ENCODE assay signal across 8 cellular contexts in the genomic region with DNA sequence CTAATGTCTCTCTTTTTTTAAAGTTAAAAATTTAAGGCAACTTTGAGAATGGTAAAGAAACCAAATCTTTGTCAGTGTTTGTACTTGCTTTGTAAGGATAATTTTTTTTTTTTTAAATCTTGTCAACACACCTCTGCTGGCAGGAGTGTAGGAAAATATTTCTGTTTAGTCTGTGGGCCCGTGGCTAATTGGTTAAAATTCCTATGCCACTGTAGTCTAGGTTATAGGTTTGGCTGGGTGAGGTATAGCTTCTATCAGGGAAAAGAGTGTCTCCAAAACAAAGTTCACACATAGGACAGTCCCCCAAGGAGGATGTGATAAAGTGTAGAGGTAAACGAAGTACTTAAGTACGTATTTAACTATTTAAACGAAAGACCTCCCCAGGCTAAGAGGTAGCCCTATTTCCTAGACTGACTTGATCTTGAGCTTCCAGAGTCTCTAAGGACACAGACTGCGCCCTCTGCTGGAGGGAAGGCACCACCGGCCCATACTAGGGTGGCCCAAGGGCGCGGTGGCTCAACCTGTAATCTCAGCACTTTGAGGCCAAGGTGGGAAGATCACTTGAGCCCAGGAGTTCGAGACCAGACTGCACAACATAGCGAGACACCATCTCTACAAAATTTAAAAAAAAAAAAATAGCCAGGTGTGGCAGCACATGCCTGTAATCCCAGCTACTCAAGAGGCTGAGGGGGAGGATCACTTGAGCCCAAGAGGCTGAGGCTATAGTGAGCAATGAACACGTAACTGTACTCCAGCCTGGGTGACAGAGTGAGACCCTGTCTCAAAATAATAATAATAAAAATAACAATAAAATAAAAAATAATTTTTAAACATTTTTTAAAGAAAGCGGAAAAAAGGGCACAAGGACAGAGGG. TPM values are rescaled to one million over a fixed set of nuclear protein-coding genes. Genes with fewer than 3 reads are reported as not detected.
DNase-seq lines count a peak whose midpoint lies in the region; ATAC-seq and TF ChIP-seq lines count a peak whose summit lies in the region.

No MANE protein-coding gene starts in this region.

- no peak overlapping the region for H3K23ac ChIP-seq in neuronal stem cell (ENCODE audit: low read depth, low read length, poor library complexity)

- H3K27me3 ChIP-seq in neuronal stem cell (ENCODE audit: control insufficient read depth in 3 of 3, insufficient read depth in 3 of 3, low read depth in 1 of 3, low read length in 3 of 3) = peaks cover 0 to 2% (median 0%) of the 10 kb centered on the region in 3 experiments
- no peaks in the 10 kb centered on the region for H3K27me3 ChIP-seq in stomach smooth muscle (ENCODE audit: control insufficient read depth in 1 of 2, insufficient read depth in 2 of 2, low read length in 2 of 2)

- H3K18ac ChIP-seq in neuronal stem cell (ENCODE audit: low read length) = no peak overlapping the region

- H3K4ac ChIP-seq in neuronal stem cell (ENCODE audit: low read length) = no peak overlapping the region

- no peak overlapping the region for H2BK12ac ChIP-seq in neuronal stem cell (ENCODE audit: low read length)

- H3K4me3 ChIP-seq in GM12865 (ENCODE audit: low read depth, low read length) (no peak overlapping the region), fibroblast of mammary gland (ENCODE audit: control insufficient read depth, low read depth, low read length) (no peak overlapping the region), neuronal stem cell (ENCODE audit: low read length in 2 of 2) (no peak overlapping the region), stomach smooth muscle (ENCODE audit: low read length in 2 of 2) (no peak overlapping the region)
- H3K4me3 ChIP-seq in Jurkat, Clone E6-1 (ENCODE audit: low read length) = no peak overlapping the region

- H3K4me1 ChIP-seq in neuronal stem cell (ENCODE audit: control insufficient read depth in 2 of 2, insufficient read depth in 1 of 2, low read depth in 1 of 2, low read length in 2 of 2) (peaks cover 25 to 27% of the 10 kb centered on the region in 2 donors), stomach smooth muscle (ENCODE audit: control insufficient read depth, insufficient read depth, low read length) (peaks cover 55% of the 10 kb centered on the region)

- no peak overlapping the region for H2AK5ac ChIP-seq in neuronal stem cell (ENCODE audit: low read depth, low read length)

- H2BK15ac ChIP-seq in neuronal stem cell (ENCODE audit: low read length) = no peak overlapping the region

- TF ChIP-seq CTCF in GM12865 (IDR thresholded peaks at IDR 0.05; ENCODE audit: insufficient read depth, low read depth, low read length, missing control alignments) = peak; percentile 88
- TF ChIP-seq CTCF in fibroblast of mammary gland (conservative IDR thresholded peaks at IDR 0.05; ENCODE audit: control insufficient read depth, insufficient read depth, low read depth, low read length) = peak; percentile 93

- ATAC-seq in GM18505 (IDR thresholded peaks at IDR 0.05; ENCODE audit: unreplicated experiment) = no peak

- H2BK5ac ChIP-seq in neuronal stem cell (ENCODE audit: low read length) = no peak overlapping the region

- no peak overlapping the region for H3K4me2 ChIP-seq in neuronal stem cell (ENCODE audit: insufficient read depth, low read length, poor library complexity, severe bottlenecking)

- H3K79me1 ChIP-seq in neuronal stem cell (ENCODE audit: low read depth, low read length) = no peaks in the 10 kb centered on the region

- H3K36me3 ChIP-seq in neuronal stem cell (replicated peaks in 1 of 2; ENCODE audit: control insufficient read depth in 2 of 2, insufficient read depth in 2 of 2, low read length in 2 of 2) (no peaks in the 10 kb centered on the region), stomach smooth muscle (ENCODE audit: control insufficient read depth in 2 of 2, insufficient read depth in 2 of 2, low read length in 2 of 2) (no peaks in the 10 kb centered on the region)

- no peak for TF ChIP-seq POLR2A in GM18505 (IDR thresholded peaks at IDR 0.05; ENCODE audit: borderline replicate concordance, extremely low read depth, insufficient read depth, insufficient read length)

- H4K8ac ChIP-seq in neuronal stem cell (ENCODE audit: low read depth, low read length) = no peak overlapping the region

- no peak overlapping the region for H2AFZ ChIP-seq in neuronal stem cell (ENCODE audit: low read length)

- H3K9ac ChIP-seq in neuronal stem cell (ENCODE audit: low read depth, low read length, poor library complexity) (no peak overlapping the region), stomach smooth muscle (ENCODE audit: low read length in 2 of 2) (no peak overlapping the region)

- no peak overlapping the region for H2BK120ac ChIP-seq in neuronal stem cell (ENCODE audit: low read depth, low read length)

- no peak overlapping the region for H4K91ac ChIP-seq in neuronal stem cell (ENCODE audit: low read depth, low read length, poor library complexity)

- DNase-seq in GM12865 (ENCODE audit: low read depth) = peak; percentile 89
- DNase-seq in Jurkat, Clone E6-1 (ENCODE audit: low read depth, low spot score) = peak; percentile 74
- DNase-seq in RPMI8226 = peak; percentile 82
- peak; percentile 58 for DNase-seq in activated T-helper 1 cell treated with Interleukin-2 at 50 U/mL for 16 hours (ENCODE audit: low read depth)
- DNase-seq in fibroblast of mammary gland (ENCODE audit: low read depth) = peak; percentile 79
- peak; percentile 77 for DNase-seq in neuronal stem cell (ENCODE audit: low spot score)

- peaks cover 0 to 3% of the 10 kb centered on the region in 2 donors for H3K9me3 ChIP-seq in neuronal stem cell (replicated peaks in 1 of 2; ENCODE audit: control insufficient read depth in 2 of 2, insufficient read depth in 1 of 2, low read depth in 1 of 2, low read length in 2 of 2)
- H3K9me3 ChIP-seq in stomach smooth muscle (ENCODE audit: control insufficient read depth in 2 of 2, low read length in 2 of 2) = no peaks in the 10 kb centered on the region

- H3K27ac ChIP-seq in neuronal stem cell (replicated peaks; ENCODE audit: low read length) = no peak overlapping the region
- peak overlapping the region; percentile 55 for H3K27ac ChIP-seq in stomach smooth muscle (ENCODE audit: low read length)

- WGBS in neuronal stem cell (ENCODE audit: extremely low coverage in 2 of 2, insufficient read length in 2 of 2, insufficient replicate concordance in 1 of 2), 2 donors = no CpG with 5 or more reads among the region's 12 CpGs

- H3K14ac ChIP-seq in neuronal stem cell (ENCODE audit: low read length) = no peak overlapping the region

RNA-seq across cellular contexts. Expression of gene TEX44, which starts 8.9 kb away (rescaled TPM):
- polyA plus RNA-seq in Jurkat, Clone E6-1 (2012; ENCODE audit: insufficient read depth, insufficient read length) = not detected
- polyA plus RNA-seq in neuronal stem cell (2013, experiment 1 of 2) = not detected
- not detected for polyA plus RNA-seq in neuronal stem cell (2013, experiment 2 of 2)
